ENCODE assay signal across 14 cellular contexts in the genomic region with DNA sequence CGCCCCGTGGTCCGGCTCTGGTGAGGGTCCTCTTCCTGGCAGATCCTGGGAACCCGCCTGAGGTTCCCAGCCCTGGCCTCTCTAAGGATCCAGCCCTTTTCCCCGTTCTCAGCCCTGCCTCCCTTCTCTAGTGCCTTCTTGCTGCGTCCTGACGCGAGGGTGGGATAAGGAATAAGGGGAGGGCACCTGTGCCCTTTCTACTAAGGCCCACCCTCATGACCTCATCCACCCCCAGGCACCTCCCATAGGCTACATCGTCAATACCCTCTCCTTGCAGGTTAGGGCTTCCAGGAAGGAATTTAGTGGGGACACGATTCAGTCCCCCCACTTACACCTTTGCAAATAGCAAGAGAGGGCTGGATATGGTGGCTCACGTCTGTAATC. TPM values are rescaled to one million over a fixed set of nuclear protein-coding genes. Genes with fewer than 3 reads are reported as not detected.
DNase-seq lines count a peak whose midpoint lies in the region; ATAC-seq and TF ChIP-seq lines count a peak whose summit lies in the region.
"Had no signal": no experiment of that assay in that cellular context is flagged by ENCODE, and none has a peak within 500 bp of the region (broad histone marks: within the 10 kb centered on the region; RNA-seq: fewer than 3 reads in every experiment).

No MANE protein-coding gene starts in this region.

- no peaks in the 10 kb centered on the region for H3K27me3 Mint-ChIP-seq in MCF 10A (ENCODE audit: insufficient read depth, unreplicated experiment)
- peaks cover 48% of the 10 kb centered on the region for H3K27me3 Mint-ChIP-seq in dendritic cell treated with granulocyte-macrophage colony-stimulating factor and Interleukin-4, amounts not matched to agents 40 ng/mL and 50 ng/mL, for 4 days
- H3K27me3 Mint-ChIP-seq in stimulated activated naive CD8-positive, alpha-beta T cell treated with anti-CD3 and anti-CD28 coated beads, Interleukin-15, amount 100 ng/mL, for 72 hours = peaks cover 31% of the 10 kb centered on the region

- H3K9me3 Mint-ChIP-seq in MCF 10A (ENCODE audit: unreplicated experiment) = no peaks in the 10 kb centered on the region
- H3K9me3 Mint-ChIP-seq in dendritic cell treated with granulocyte-macrophage colony-stimulating factor and Interleukin-4, amounts not matched to agents 40 ng/mL and 50 ng/mL, for 4 days = no peaks in the 10 kb centered on the region
- H3K9me3 Mint-ChIP-seq in stimulated activated naive CD8-positive, alpha-beta T cell treated with anti-CD3 and anti-CD28 coated beads, Interleukin-15, amount 100 ng/mL, for 72 hours = no peaks in the 10 kb centered on the region

- TF ChIP-seq CTCF in mammary epithelial cell (conservative IDR thresholded peaks at IDR 0.05 in 1 of 2, IDR thresholded peaks at IDR 0.05 in 1 of 2; ENCODE audit: extremely low read depth in 1 of 2, insufficient read depth in 1 of 2, low read depth in 1 of 2, low read length in 2 of 2) (no peak), MCF 10A (IDR thresholded peaks at IDR 0.05; ENCODE audit: unreplicated experiment) (no peak)

- dilution Hi-C loops in mammary epithelial cell (cut with HindIII; ENCODE audit: low sequenced_read_pairs) = no loop called here

- TF ChIP-seq POLR2A in erythroblast (IDR thresholded peaks at IDR 0.05; ENCODE audit: low read length) = no peak

- peak; percentile 6 for ATAC-seq in stimulated activated naive CD8-positive, alpha-beta T cell treated with anti-CD3 and anti-CD28 coated beads, Interleukin-15, amount 100 ng/mL, for 72 hours
- no peak for ATAC-seq in HG03378 (IDR thresholded peaks at IDR 0.05; ENCODE audit: unreplicated experiment)
- ATAC-seq: gastroesophageal sphincter had no signal

- H3K9me3 ChIP-seq in mammary epithelial cell (replicated peaks; ENCODE audit: insufficient read depth, low read length) = no peaks in the 10 kb centered on the region
- H3K9me3 ChIP-seq in KOPT-K1 (ENCODE audit: insufficient read depth, low read length, poor library complexity, severe bottlenecking) = no peaks in the 10 kb centered on the region
- H3K9me3 ChIP-seq: gastroesophageal sphincter, SK-N-SH had no signal

- no peak overlapping the region for H3K27ac Mint-ChIP-seq in MCF 10A (ENCODE audit: low read depth, unreplicated experiment)
- H3K27ac Mint-ChIP-seq in dendritic cell treated with granulocyte-macrophage colony-stimulating factor and Interleukin-4, amounts not matched to agents 40 ng/mL and 50 ng/mL, for 4 days = peak overlapping the region; percentile 63
- peak overlapping the region; percentile 94 for H3K27ac Mint-ChIP-seq in stimulated activated naive CD8-positive, alpha-beta T cell treated with anti-CD3 and anti-CD28 coated beads, Interleukin-15, amount 100 ng/mL, for 72 hours

- no peak overlapping the region for H3K9ac ChIP-seq in mammary epithelial cell (ENCODE audit: insufficient read depth, low read length)
- H3K9ac ChIP-seq: SK-N-SH had no signal

- H4K20me1 ChIP-seq in mammary epithelial cell (ENCODE audit: insufficient read depth, low read length) = no peaks in the 10 kb centered on the region

- H3K4me1 Mint-ChIP-seq in MCF 10A (ENCODE audit: insufficient read depth, unreplicated experiment) = peaks cover 11% of the 10 kb centered on the region
- peaks cover 62% of the 10 kb centered on the region for H3K4me1 Mint-ChIP-seq in dendritic cell treated with granulocyte-macrophage colony-stimulating factor and Interleukin-4, amounts not matched to agents 40 ng/mL and 50 ng/mL, for 4 days (ENCODE audit: low read depth)
- peaks cover 55% of the 10 kb centered on the region for H3K4me1 Mint-ChIP-seq in stimulated activated naive CD8-positive, alpha-beta T cell treated with anti-CD3 and anti-CD28 coated beads, Interleukin-15, amount 100 ng/mL, for 72 hours

- H3K27me3 ChIP-seq in mammary epithelial cell (ENCODE audit: insufficient read depth, low read length) = peaks cover 7% of the 10 kb centered on the region

- H3K36me3 ChIP-seq in mammary epithelial cell (ENCODE audit: insufficient read depth, low read length) = no peaks in the 10 kb centered on the region
- no peaks in the 10 kb centered on the region for H3K36me3 ChIP-seq in KOPT-K1 (ENCODE audit: insufficient read depth, low read length)
- H3K36me3 ChIP-seq: gastroesophageal sphincter had no signal

- H3K4me2 ChIP-seq in mammary epithelial cell (ENCODE audit: insufficient read depth, low read depth, low read length) = no peak overlapping the region
- H3K4me2 ChIP-seq: SK-N-SH had no signal

- H3K27ac ChIP-seq in mammary epithelial cell (ENCODE audit: insufficient read depth, low read depth, low read length) (no peak overlapping the region), KOPT-K1 (ENCODE audit: low read depth, low read length, poor library complexity, severe bottlenecking) (peak overlapping the region; percentile 58)
- H3K27ac ChIP-seq: gastroesophageal sphincter had no signal

- DNase-seq in mammary epithelial cell (no peak), MCF 10A (ENCODE audit: unreplicated experiment) (no peak), erythroblast (lab: John Stamatoyannopoulos, UW) (no peak), ACHN (no peak)
- no peak for DNase-seq in stimulated activated naive CD8-positive, alpha-beta T cell treated with anti-CD3 and anti-CD28 coated beads, Interleukin-15, amount 100 ng/mL, for 72 hours
- DNase-seq: EL, H7, islet precursor cell, SK-N-SH had no signal

- intact Hi-C loops in mammary epithelial cell (cut with micrococcal nuclease) (no loop called here), MCF 10A (cut with micrococcal nuclease) (no loop called here)
- intact Hi-C loops in dendritic cell treated with granulocyte-macrophage colony-stimulating factor and Interleukin-4, amounts not matched to agents 40 ng/mL and 50 ng/mL, for 4 days (cut with micrococcal nuclease) = no loop called here

- peak overlapping the region; percentile 5 for H2AFZ ChIP-seq in mammary epithelial cell (ENCODE audit: low read depth, low read length)

- H3K4me3 Mint-ChIP-seq in MCF 10A (ENCODE audit: unreplicated experiment) = no peak overlapping the region
- peak overlapping the region; percentile 33 for H3K4me3 Mint-ChIP-seq in dendritic cell treated with granulocyte-macrophage colony-stimulating factor and Interleukin-4, amounts not matched to agents 40 ng/mL and 50 ng/mL, for 4 days
- H3K4me3 Mint-ChIP-seq in stimulated activated naive CD8-positive, alpha-beta T cell treated with anti-CD3 and anti-CD28 coated beads, Interleukin-15, amount 100 ng/mL, for 72 hours = peak overlapping the region; percentile 79 to 85

- no peak overlapping the region for H3K4me3 ChIP-seq in mammary epithelial cell (replicated peaks in 1 of 3; ENCODE audit: insufficient read depth in 1 of 3, low read depth in 2 of 3, low read length in 3 of 3)
- H3K4me3 ChIP-seq: gastroesophageal sphincter had no signal

- H3K4me1 ChIP-seq in mammary epithelial cell (ENCODE audit: insufficient read depth, low read length) = peaks cover 9% of the 10 kb centered on the region
- H3K4me1 ChIP-seq: gastroesophageal sphincter had no signal

- CTCF ChIA-PET in mammary epithelial cell (lab: Charles Lee; ENCODE audit: low non-redundant PET) = no interaction called here
- CTCF ChIA-PET in MCF 10A (lab: Yijun Ruan, JAX) = no interaction called here

- 50% methylated on average over 9 of the region's 11 CpGs for WGBS in mammary epithelial cell (ENCODE audit: low coverage, missing lambda C conversion rate)

- no peaks in the 10 kb centered on the region for H3K79me2 ChIP-seq in mammary epithelial cell (ENCODE audit: insufficient read depth, low read length)

- in situ Hi-C loops in mammary epithelial cell (cut with MboI; ENCODE audit: low sequenced_read_pairs in 2 of 2) (no loop called here), ACHN (cut with HindIII; ENCODE audit: low pct_ligation_motif_present, low pct_unique_long_range_greater_than_20kb, low sequenced_read_pairs) (no loop called here)

- no peaks in the 10 kb centered on the region for H3K36me3 Mint-ChIP-seq in MCF 10A (ENCODE audit: insufficient read depth, unreplicated experiment)
- H3K36me3 Mint-ChIP-seq in dendritic cell treated with granulocyte-macrophage colony-stimulating factor and Interleukin-4, amounts not matched to agents 40 ng/mL and 50 ng/mL, for 4 days (ENCODE audit: low read depth) = no peaks in the 10 kb centered on the region

- BruUV-seq in mammary epithelial cell (replicated peaks; lab: Mats Ljungman, UMichigan) (no TSS peak), MCF 10A (replicated peaks; lab: Mats Ljungman, UMichigan) (no TSS peak)

- POLR2A ChIA-PET in MCF 10A (lab: Yijun Ruan, JAX) = no interaction called here

RNA-seq across cellular contexts. Expression of a gene that starts 10.7 kb away (rescaled TPM):
- total RNA-seq in mammary epithelial cell (under 1 TPM; 0.35 to 0.50 TPM), MCF 10A (2022) (not detected in 2 replicates)
- polyA plus RNA-seq in mammary epithelial cell = 0.33 TPM
- polyA minus RNA-seq in mammary epithelial cell = not detected

RNA-seq across cellular contexts. Expression of a gene that starts 14.4 kb away (rescaled TPM):
- total RNA-seq in mammary epithelial cell (10 to 100 TPM; 37.3 to 49.6 TPM), MCF 10A (2022) (30.4 and 33.3 TPM in 2 replicates)
- polyA plus RNA-seq in mammary epithelial cell = 42.3 TPM
- polyA minus RNA-seq in mammary epithelial cell = 74.1 TPM

RNA-seq across cellular contexts. Expression of a gene that starts 38.9 kb away (rescaled TPM):
- 1 to 10 TPM; 2.8 to 8.2 TPM for total RNA-seq in mammary epithelial cell
- 8.7 TPM for polyA plus RNA-seq in mammary epithelial cell
- polyA minus RNA-seq in mammary epithelial cell = 1.9 TPM
- total RNA-seq in MCF 10A (2022) = 3.9 and 4.3 TPM in 2 replicates
- total RNA-seq: OCI-LY7 had no signal

RNA-seq across cellular contexts. Expression of a gene that starts 41.1 kb away (rescaled TPM):
- total RNA-seq in mammary epithelial cell = not detected
- not detected for polyA plus RNA-seq in mammary epithelial cell
- not detected for polyA minus RNA-seq in mammary epithelial cell
- not detected in 2 replicates for total RNA-seq in MCF 10A (2022)
- total RNA-seq: OCI-LY7 had no signal
- polyA plus RNA-seq: SK-N-SH had no signal

RNA-seq across cellular contexts. Expression of a gene that starts 46.7 kb away (rescaled TPM):
- not detected for total RNA-seq in mammary epithelial cell
- not detected for polyA plus RNA-seq in mammary epithelial cell
- not detected for polyA minus RNA-seq in mammary epithelial cell
- total RNA-seq in MCF 10A (2022) = not detected in 2 replicates
- total RNA-seq: H7, OCI-LY7 had no signal
- polyA plus RNA-seq: SK-N-SH had no signal
